ENCODE assay signal across 1 cellular context in genomic region chr5:151298063-151298462, GRCh38.
TF ChIP-seq lines count a peak whose summit lies in the region.

No MANE protein-coding gene starts in this region.

TF ChIP-seq in HepG2, 621 proteins besides CTCF, POLR2A, EP300 and RAD21:
- TF ChIP-seq STAG1 (CRISPR knock-in tag; IDR thresholded peaks at IDR 0.05) (peak; percentile 69), SMC3 (IDR thresholded peaks at IDR 0.05; ENCODE audit: low read length) (peak; percentile 43; the same call in 1 of the 2 replicates), XRCC5 (optimal IDR thresholded peaks at IDR 0.05; ENCODE audit: low read length) (peak; percentile 37), ZNF263 (CRISPR knock-in tag; IDR thresholded peaks at IDR 0.05) (peak; percentile 54; the same call in 1 of the 2 replicates), SAFB2 (CRISPR knock-in tag; IDR thresholded peaks at IDR 0.05; ENCODE audit: borderline replicate concordance, low read depth) (no peak)
- TF ChIP-seq, protein P1, sequence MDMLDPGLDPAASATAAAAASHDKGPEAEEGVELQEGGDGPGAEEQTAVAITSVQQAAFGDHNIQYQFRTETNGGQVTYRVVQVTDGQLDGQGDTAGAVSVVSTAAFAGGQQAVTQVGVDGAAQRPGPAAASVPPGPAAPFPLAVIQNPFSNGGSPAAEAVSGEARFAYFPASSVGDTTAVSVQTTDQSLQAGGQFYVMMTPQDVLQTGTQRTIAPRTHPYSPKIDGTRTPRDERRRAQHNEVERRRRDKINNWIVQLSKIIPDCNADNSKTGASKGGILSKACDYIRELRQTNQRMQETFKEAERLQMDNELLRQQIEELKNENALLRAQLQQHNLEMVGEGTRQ (IDR thresholded peaks at IDR 0.05; ENCODE audit: low read depth, low read length), result peak; percentile 29; the same call in 1 of the 2 replicates
- TF ChIP-seq, protein P1 (CRISPR knock-in tag; IDR thresholded peaks at IDR 0.05; ENCODE audit: borderline replicate concordance), result no peak
- TF ChIP-seq, protein P2, sequence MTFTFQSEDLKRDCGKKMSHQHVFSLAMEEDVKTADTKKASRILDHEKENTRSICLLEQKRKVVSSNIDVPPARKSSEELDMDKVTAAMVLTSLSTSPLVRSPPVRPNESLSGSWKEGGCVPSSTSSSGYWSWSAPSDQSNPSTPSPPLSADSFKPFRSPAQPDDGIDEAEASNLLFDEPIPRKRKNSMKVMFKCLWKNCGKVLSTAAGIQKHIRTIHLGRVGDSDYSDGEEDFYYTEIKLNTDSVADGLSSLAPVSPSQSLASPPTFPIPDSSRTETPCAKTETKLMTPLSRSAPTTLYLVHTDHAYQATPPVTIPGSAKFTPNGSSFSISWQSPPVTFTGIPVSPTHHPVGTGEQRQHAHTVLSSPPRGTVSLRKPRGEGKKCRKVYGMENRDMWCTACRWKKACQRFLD (CRISPR knock-in tag; IDR thresholded peaks at IDR 0.05; ENCODE audit: borderline replicate concordance), result no peak
TF ChIP-seq in HepG2: peak in this region for 5.
